Comparison of ENCODE assay signal across 19 cellular contexts in genomic region chr2:159639071-159639470, GRCh38. TPM values are rescaled to one million over a fixed set of nuclear protein-coding genes. Genes with fewer than 3 reads are reported as not detected.
DNase-seq lines count a peak whose midpoint lies in the region; ATAC-seq, FAIRE-seq and TF ChIP-seq lines count a peak whose summit lies in the region.
"Had no signal": no experiment of that assay in that cellular context is flagged by ENCODE, and none has a peak within 500 bp of the region (broad histone marks: within the 10 kb centered on the region; RNA-seq: fewer than 3 reads in every experiment).

No MANE protein-coding gene starts in this region.

- FAIRE-seq in bronchial epithelial cell (lab: Jason Lieb, UNC): no peak
- FAIRE-seq: D721Med, HTR-8/SVneo had no signal

- H2BK120ac ChIP-seq in mesendoderm (ENCODE audit: low read depth, low read length): no peak overlapping the region

- no peak overlapping the region for H3K4me2 ChIP-seq in mesendoderm (ENCODE audit: low read length)
- H3K4me2 ChIP-seq: GM23338 had no signal

- H3K4me1 ChIP-seq in Caco-2 (peaks cover 14% of the 10 kb centered on the region), foreskin keratinocyte (peaks cover 21% of the 10 kb centered on the region), mesendoderm (ENCODE audit: control insufficient read depth, low read depth, low read length) (peaks cover 2% of the 10 kb centered on the region)
- H3K4me1 ChIP-seq: BE2C had no signal

- WGBS in mesendoderm (ENCODE audit: extremely low coverage, insufficient coverage, low lambda C conversion rate): no CpG with 5 or more reads among the region's 1 CpG

- no peak overlapping the region for H3K23ac ChIP-seq in mesendoderm (ENCODE audit: low read length)

- intact Hi-C loops in Caco-2 (cut with micrococcal nuclease; ENCODE audit: unreplicated experiment): no loop called here

- no peak overlapping the region for H3K4me3 Mint-ChIP-seq in Caco-2 (ENCODE audit: unreplicated experiment)
- H3K4me3 Mint-ChIP-seq: CD4-positive, CD25-positive, alpha-beta regulatory T cell; CD8-positive, alpha-beta memory T cell; GM23338 had no signal

- no peak overlapping the region for H3K4ac ChIP-seq in mesendoderm (ENCODE audit: low read depth, low read length)

- H3K56ac ChIP-seq in mesendoderm (ENCODE audit: low read length): no peak overlapping the region

- no peak overlapping the region for H4K8ac ChIP-seq in mesendoderm (ENCODE audit: low read depth, low read length)

- H3K18ac ChIP-seq in mesendoderm (ENCODE audit: low read length): no peak overlapping the region

- no peak overlapping the region for H4K5ac ChIP-seq in mesendoderm (ENCODE audit: low read length)

- no peak overlapping the region for H2BK5ac ChIP-seq in mesendoderm (ENCODE audit: low read length)

- ATAC-seq in foreskin keratinocyte (no peak), HG02885 (IDR thresholded peaks at IDR 0.05; ENCODE audit: poor library complexity, unreplicated experiment) (no peak)
- ATAC-seq: GM23338 had no signal

- no peak overlapping the region for H3K9ac ChIP-seq in mesendoderm (ENCODE audit: low read length)

- H3K27ac Mint-ChIP-seq in Caco-2 (ENCODE audit: unreplicated experiment): peak overlapping the region; percentile 48
- H3K27ac Mint-ChIP-seq: CD4-positive, CD25-positive, alpha-beta regulatory T cell; CD8-positive, alpha-beta memory T cell; GM23338 had no signal

- no peak for DNase-seq in Caco-2
- DNase-seq in bronchial epithelial cell (ENCODE audit: low read depth): peak; percentile 62
- peak in 1 of 2 donors; percentile 69 for DNase-seq in foreskin keratinocyte
- no peak for DNase-seq in mesendoderm
- DNase-seq in activated CD4-positive, alpha-beta T cell treated with anti-CD3 and anti-CD28 coated beads, Interleukin-2, amount 50 U/mL, for 1 hour: no peak
- DNase-seq: ACHN; BE2C; C1 segment of cervical spinal cord; CD4-positive, CD25-positive, alpha-beta regulatory T cell; CD8-positive, alpha-beta memory T cell; COR-L47; DMS79; GDM1; HCEC 1CT; IMR-90 had no signal

- H3K27me3 ChIP-seq in Caco-2 (replicated peaks; ENCODE audit: control insufficient read depth, insufficient read depth, low read length): no peaks in the 10 kb centered on the region
- H3K27me3 ChIP-seq in bronchial epithelial cell (ENCODE audit: control insufficient read depth, insufficient read depth, low read length): no peaks in the 10 kb centered on the region
- H3K27me3 ChIP-seq in foreskin keratinocyte: no peaks in the 10 kb centered on the region
- H3K27me3 ChIP-seq in mesendoderm (ENCODE audit: insufficient read depth, low read length, poor library complexity): no peaks in the 10 kb centered on the region
- H3K27me3 ChIP-seq: BE2C had no signal

- no peaks in the 10 kb centered on the region for H3K27me3 Mint-ChIP-seq in Caco-2 (ENCODE audit: insufficient read depth, unreplicated experiment)
- H3K27me3 Mint-ChIP-seq: CD4-positive, CD25-positive, alpha-beta regulatory T cell; CD8-positive, alpha-beta memory T cell had no signal

- CTCF ChIA-PET in Caco-2 (lab: Charles Lee): no interaction called here

- peaks cover 25% of the 10 kb centered on the region for H3K4me1 Mint-ChIP-seq in Caco-2 (ENCODE audit: low read depth, unreplicated experiment)
- H3K4me1 Mint-ChIP-seq: CD4-positive, CD25-positive, alpha-beta regulatory T cell; CD8-positive, alpha-beta memory T cell had no signal

- BruUV-seq in Caco-2 (replicated peaks; lab: Mats Ljungman, UMichigan): no TSS peak

- peak overlapping the region; percentile 55 for H3K27ac ChIP-seq in foreskin keratinocyte
- H3K27ac ChIP-seq in mesendoderm (ENCODE audit: low read depth, low read length): no peak overlapping the region

- H3K36me3 ChIP-seq in Caco-2 (ENCODE audit: control insufficient read depth, insufficient read depth, low read length): no peaks in the 10 kb centered on the region
- H3K36me3 ChIP-seq in bronchial epithelial cell (ENCODE audit: control insufficient read depth, insufficient read depth, low read length): no peaks in the 10 kb centered on the region
- no peaks in the 10 kb centered on the region for H3K36me3 ChIP-seq in mesendoderm (ENCODE audit: control insufficient read depth, insufficient read depth, low read length)
- H3K36me3 ChIP-seq: BE2C had no signal

- H3K4me3 ChIP-seq in Caco-2 (ENCODE audit: low read depth, low read length) (no peak overlapping the region), bronchial epithelial cell (ENCODE audit: low read depth, low read length) (no peak overlapping the region), mesendoderm (ENCODE audit: low read length) (no peak overlapping the region)
- H3K4me3 ChIP-seq: GM23338 had no signal

- POLR2A ChIA-PET in Caco-2 (lab: Charles Lee): no interaction called here

- no peak overlapping the region for H2BK15ac ChIP-seq in mesendoderm (replicated peaks; ENCODE audit: low read depth)

- no peaks in the 10 kb centered on the region for H3K79me2 ChIP-seq in mesendoderm (ENCODE audit: control insufficient read depth, insufficient read depth, low read length)

- H3K9me3 ChIP-seq in Caco-2: peaks cover 13% of the 10 kb centered on the region
- H3K9me3 ChIP-seq: BE2C had no signal

- no peaks in the 10 kb centered on the region for H3K36me3 Mint-ChIP-seq in Caco-2 (ENCODE audit: insufficient read depth, unreplicated experiment)

- TF ChIP-seq CTCF in Caco-2 (IDR thresholded peaks at IDR 0.05; ENCODE audit: insufficient read depth in 1 of 2, low read depth in 1 of 2, low read length in 1 of 2, severe bottlenecking in 1 of 2, unreplicated experiment in 1 of 2) (no peak), bronchial epithelial cell (IDR thresholded peaks at IDR 0.05; ENCODE audit: insufficient read depth, low read length, severe bottlenecking) (no peak), foreskin keratinocyte (conservative IDR thresholded peaks at IDR 0.05) (no peak)

- H2AK5ac ChIP-seq in mesendoderm (ENCODE audit: low read length): no peak overlapping the region

- H3K79me1 ChIP-seq in mesendoderm (ENCODE audit: low read length): no peaks in the 10 kb centered on the region

- H3K9me3 Mint-ChIP-seq in Caco-2 (ENCODE audit: unreplicated experiment): peaks cover 41% of the 10 kb centered on the region

RNA-seq across cellular contexts. Expression of gene BAZ2B, which starts 22.7 kb away (rescaled TPM):
- total RNA-seq in Caco-2 (2022) (32.9 and 34.6 TPM in 2 replicates), bronchial epithelial cell (37.4 and 51.0 TPM in 2 replicates), foreskin keratinocyte (28.5 and 33.8 TPM in 2 replicates)
- 1.8 TPM in 2 replicates for polyA plus RNA-seq in foreskin keratinocyte
- 8.0 TPM for polyA plus RNA-seq in mesendoderm (2013, experiment 1 of 2)
- polyA plus RNA-seq in mesendoderm (2013, experiment 2 of 2): 7.7 TPM
